8 cellular contexts compared by ENCODE assay signal in the genomic region with DNA sequence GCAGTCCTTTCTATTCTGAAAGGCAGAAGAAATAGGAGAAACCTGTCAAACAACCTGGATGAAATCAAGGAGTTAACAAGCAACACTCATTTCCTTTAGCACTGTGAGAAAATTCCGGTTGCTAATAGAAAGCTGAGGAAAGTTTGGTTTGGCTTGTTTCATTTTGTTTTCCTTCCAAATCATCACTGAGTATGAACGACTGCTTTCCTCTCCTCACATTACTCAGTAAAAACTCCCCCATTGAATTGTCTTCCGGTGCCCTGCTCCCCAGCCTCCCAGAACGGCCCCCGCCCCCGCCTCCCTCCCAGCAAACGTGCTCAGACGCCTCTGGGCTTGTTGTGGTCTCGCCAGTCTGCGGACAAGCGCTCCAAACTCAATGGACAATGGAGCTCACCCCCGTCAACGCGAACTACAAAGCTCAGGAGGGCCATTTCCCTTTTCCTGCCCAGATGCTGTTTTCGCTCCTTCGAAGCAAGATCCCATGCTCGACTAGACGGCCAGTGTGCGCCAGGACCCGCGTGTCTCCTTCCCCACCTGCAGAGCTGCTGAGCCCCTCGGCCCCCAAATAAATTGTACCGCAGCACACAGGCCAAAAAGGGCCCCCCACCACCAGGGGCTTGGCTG. TPM values are rescaled to one million over a fixed set of nuclear protein-coding genes. Genes with fewer than 3 reads are reported as not detected.
DNase-seq lines count a peak whose midpoint lies in the region; ATAC-seq, FAIRE-seq and TF ChIP-seq lines count a peak whose summit lies in the region.

No MANE protein-coding gene starts in this region.

- peak overlapping the region; percentile 87 for H3K4me2 ChIP-seq in HepG2 (ENCODE audit: low read depth, low read length)

- 0 out of 5 replicates have a peak, but pooled peaks cover 0 to 5% of the 10 kb centered on the region in 2 experiments for H3K36me3 ChIP-seq in HepG2 (replicated peaks in 1 of 2; ENCODE audit: control insufficient read depth in 1 of 2, insufficient read depth in 2 of 2, low read length in 2 of 2)

- peak in 1 of 2 experiments; percentile 43; a peak in 1 of 4 replicates for TF ChIP-seq POLR2A in HepG2 (IDR thresholded peaks at IDR 0.05; ENCODE audit: insufficient read depth in 1 of 2, low read depth in 2 of 2, low read length in 2 of 2)

- H3K27ac ChIP-seq in dorsolateral prefrontal cortex (peak overlapping the region; percentile 63 to 96 (median 89)), HepG2 (ENCODE audit: extremely low read length, insufficient read depth, low read length) (peak overlapping the region; percentile 77)

- H3K4me3 ChIP-seq in dorsolateral prefrontal cortex (peak overlapping the region; percentile 74 to 100 (median 93)), HepG2 (replicated peaks in 1 of 3; ENCODE audit: insufficient read depth in 1 of 3, low read depth in 2 of 3, low read length in 3 of 3) (peak overlapping the region; percentile 90 to 94 (median 91))

- TF ChIP-seq EP300 in HepG2 (IDR thresholded peaks at IDR 0.05; ENCODE audit: low read depth in 2 of 2, low read length in 2 of 2) (no peak), HepG2 (CRISPR knock-in tag; IDR thresholded peaks at IDR 0.05; ENCODE audit: borderline replicate concordance) (no peak)

- DNase-seq in SHP77 (lab: John Stamatoyannopoulos, UW) (peak; percentile 31 to 65), SHP77 treated with DMSO at 0.1 percent for 48 hours (lab: John Stamatoyannopoulos, UW) (no peak), NCI-H446 treated with DMSO at 0.1 percent for 48 hours (lab: John Stamatoyannopoulos, UW) (peak; percentile 31), dorsolateral prefrontal cortex (peak in 9 of 10 donors; percentile 38 to 73 (median 53)), HepG2 (ENCODE audit: low spot score) (peak; percentile 47)
- peak; percentile 74 to 78 for DNase-seq in activated CD4-positive, alpha-beta T cell treated with anti-CD3 and anti-CD28 coated beads, Interleukin-2, amount 50 U/mL, for 48 hours
- peak; percentile 64 to 71 for DNase-seq in stimulated activated CD4-positive, alpha-beta T cell treated with anti-CD3 and anti-CD28 coated beads, Interleukin-4, amount 100 ng/mL, for 4 hours

- no peak overlapping the region for H2AFZ ChIP-seq in HepG2 (ENCODE audit: low read length)

- no peak for TF ChIP-seq RAD21 in HepG2 (CRISPR knock-in tag; IDR thresholded peaks at IDR 0.05)

- H3K9ac ChIP-seq in HepG2 (ENCODE audit: insufficient read depth, low read depth, low read length) = peak overlapping the region; percentile 78

- FAIRE-seq in HepG2 (lab: Jason Lieb, UNC) = no peak

- no peaks in the 10 kb centered on the region for H3K27me3 ChIP-seq in dorsolateral prefrontal cortex
- no peaks in the 10 kb centered on the region; a peak in 1 of 5 replicates for H3K27me3 ChIP-seq in HepG2 (ENCODE audit: control insufficient read depth in 1 of 2, insufficient read depth in 2 of 2, low read length in 2 of 2)

- in situ Hi-C loops in HepG2 (cut with HindIII; ENCODE audit: extremely low pct_ligation_motif_present, low pct_unique_long_range_greater_than_20kb) = no loop called here

- no peaks in the 10 kb centered on the region for H3K9me3 ChIP-seq in HepG2 (ENCODE audit: low read length)

- WGBS in HepG2 (ENCODE audit: low lambda C conversion rate) = 2% methylated on average over 23 of the region's 23 CpGs

- H4K20me1 ChIP-seq in HepG2 (ENCODE audit: insufficient read depth, low read length) = peaks cover 10% of the 10 kb centered on the region; the same call in 1 of the 2 replicates

- peaks cover 44% of the 10 kb centered on the region for H3K79me2 ChIP-seq in HepG2 (ENCODE audit: insufficient read depth, low read length)

- BruUV-seq in HepG2 (replicated peaks; lab: Mats Ljungman, UMichigan) = no TSS peak

- CTCF ChIA-PET in HepG2 (lab: Yijun Ruan, JAX; ENCODE audit: low intra/inter-chr PET ratio, low total read pairs) = no interaction called here

- ATAC-seq in HG03025 (IDR thresholded peaks at IDR 0.05; ENCODE audit: low FRiP score, unreplicated experiment) = peak; percentile 21
- ATAC-seq in HepG2 = peak; percentile 66

- peak in 1 of 56 donors; percentile 7 for TF ChIP-seq CTCF in dorsolateral prefrontal cortex (IDR thresholded peaks at IDR 0.05 in 54 of 56, conservative IDR thresholded peaks at IDR 0.05 in 2 of 56; ENCODE audit: low read depth in 1 of 56, partially characterized antibody in 56 of 56)
- 0 out of 2 replicates have a peak, but pooled peaks have one; percentile 6 for TF ChIP-seq CTCF in HepG2 (CRISPR knock-in tag; IDR thresholded peaks at IDR 0.05)

- POLR2A ChIA-PET in HepG2 (lab: Yijun Ruan, JAX) = interaction anchor here (1.0 to 4.1 kb wide), 10 partner anchors 9 to 120 kb away, joined by 3 to 29 read pairs (median 4); a partner anchor contains a TSS

- intact Hi-C loops in dorsolateral prefrontal cortex (cut with DNase I) = loop anchor here (2.0 to 5.0 kb wide), 5 partner anchors 35 to 140 kb away; a partner anchor contains a TSS
- intact Hi-C loops in HepG2 (cut with micrococcal nuclease; ENCODE audit: unreplicated experiment) = loop anchor here (2.0 to 5.0 kb wide), 4 partner anchors 15 to 120 kb away; a partner anchor contains a TSS

- H3K4me1 ChIP-seq in HepG2 (ENCODE audit: insufficient read depth, low read length) = peaks cover 43% of the 10 kb centered on the region

TF ChIP-seq in HepG2, 621 proteins besides CTCF, POLR2A, EP300 and RAD21 (continues in another document):
- TF ChIP-seq SOX5 (CRISPR knock-in tag; IDR thresholded peaks at IDR 0.05; ENCODE audit: borderline replicate concordance) (no peak), NFKB2 (CRISPR knock-in tag; IDR thresholded peaks at IDR 0.05; ENCODE audit: borderline replicate concordance) (no peak), ZKSCAN1 (IDR thresholded peaks at IDR 0.05; ENCODE audit: low read length) (no peak)

RNA-seq across cellular contexts. Expression of a gene that starts 0.7 kb away (rescaled TPM):
- total RNA-seq in dorsolateral prefrontal cortex (10 to 100 TPM; 29.0 to 51.3 (median 40.7) TPM), HepG2 (2016; rRNA removed; fragmentation: Illumina TruSeq; extraction: Trizol) (15.0 and 18.3 TPM in 2 replicates)
- 6.2 and 6.8 TPM in 2 replicates for total RNA-seq in HepG2 (2016; cell fraction: cytosol; rRNA removed; fragmentation: Illumina TruSeq; extraction: Trizol; ENCODE audit: low read depth)
- 14.9 and 17.4 TPM in 2 replicates for total RNA-seq in HepG2 (2016; cell fraction: insoluble cytoplasmic fraction; rRNA removed; fragmentation: Illumina TruSeq; extraction: Trizol)
- total RNA-seq in HepG2 (2016; cell fraction: membrane; rRNA removed; fragmentation: Illumina TruSeq; extraction: Trizol) = 8.4 and 9.3 TPM in 2 replicates
- total RNA-seq in HepG2 (2016; cell fraction: nucleus; rRNA removed; fragmentation: Illumina TruSeq; extraction: Trizol) = 13.8 and 18.3 TPM in 2 replicates
- polyA plus RNA-seq in HepG2 (2011; rRNA removed) = 10.3 and 10.8 TPM in 2 replicates
- 7.7 and 9.5 TPM in 2 replicates for polyA plus RNA-seq in HepG2 (2011; cell fraction: cytosol; rRNA removed)
- 8.6 and 9.4 TPM in 2 replicates for polyA plus RNA-seq in HepG2 (2011; cell fraction: nucleus; rRNA removed)
- polyA plus RNA-seq in HepG2 (2012) = 9.4 and 10.8 TPM in 2 replicates
- 1.1 and 1.4 TPM in 2 replicates for polyA plus RNA-seq in HepG2 (2016; cell fraction: cytosol; fragmentation: Illumina TruSeq; extraction: Trizol; ENCODE audit: low read depth)
- 17.0 and 18.4 TPM in 2 replicates for polyA plus RNA-seq in HepG2 (2016; cell fraction: insoluble cytoplasmic fraction; fragmentation: Illumina TruSeq; extraction: Trizol; ENCODE audit: low read depth)
- 3.7 and 4.0 TPM in 2 replicates for polyA plus RNA-seq in HepG2 (2016; cell fraction: membrane; fragmentation: Illumina TruSeq; extraction: Trizol; ENCODE audit: low read depth)
- polyA plus RNA-seq in HepG2 (2016; cell fraction: nucleus; fragmentation: Illumina TruSeq; extraction: Trizol; ENCODE audit: insufficient read depth, low read depth) = 12.1 and 14.3 TPM in 2 replicates
- polyA minus RNA-seq in HepG2 (2011; rRNA and poly(A)+ RNA removed; ENCODE audit: low replicate concordance) = 19.3 and 24.5 TPM in 2 replicates
- 9.0 and 10.3 TPM in 2 replicates for polyA minus RNA-seq in HepG2 (2011; cell fraction: cytosol; rRNA and poly(A)+ RNA removed)
- 27.7 and 29.1 TPM in 2 replicates for polyA minus RNA-seq in HepG2 (2011; cell fraction: nucleus; rRNA and poly(A)+ RNA removed)

RNA-seq across cellular contexts. Expression of a gene that starts 11.9 kb away (rescaled TPM):
- total RNA-seq in dorsolateral prefrontal cortex = 10 to 100 TPM in 15 of 120 experiments, 1 to 10 TPM in 105; 2.7 to 15.3 (median 6.8) TPM
- 6.6 and 10.4 TPM in 2 replicates for total RNA-seq in HepG2 (2016; rRNA removed; fragmentation: Illumina TruSeq; extraction: Trizol)
- total RNA-seq in HepG2 (2016; cell fraction: cytosol; rRNA removed; fragmentation: Illumina TruSeq; extraction: Trizol; ENCODE audit: low read depth) = 0.79 and 0.91 TPM in 2 replicates
- total RNA-seq in HepG2 (2016; cell fraction: insoluble cytoplasmic fraction; rRNA removed; fragmentation: Illumina TruSeq; extraction: Trizol) = 8.2 and 11.7 TPM in 2 replicates
- 3.1 and 3.4 TPM in 2 replicates for total RNA-seq in HepG2 (2016; cell fraction: membrane; rRNA removed; fragmentation: Illumina TruSeq; extraction: Trizol)
- 8.7 and 10.3 TPM in 2 replicates for total RNA-seq in HepG2 (2016; cell fraction: nucleus; rRNA removed; fragmentation: Illumina TruSeq; extraction: Trizol)
- 7.7 and 11.4 TPM in 2 replicates for polyA plus RNA-seq in HepG2 (2011; rRNA removed)
- 5.9 and 9.6 TPM in 2 replicates for polyA plus RNA-seq in HepG2 (2011; cell fraction: cytosol; rRNA removed)
- polyA plus RNA-seq in HepG2 (2011; cell fraction: nucleus; rRNA removed) = 3.1 and 3.5 TPM in 2 replicates
- 6.1 and 6.7 TPM in 2 replicates for polyA plus RNA-seq in HepG2 (2012)
- 0.89 and 1.2 TPM in 2 replicates for polyA plus RNA-seq in HepG2 (2016; cell fraction: cytosol; fragmentation: Illumina TruSeq; extraction: Trizol; ENCODE audit: low read depth)
- 9.1 and 9.3 TPM in 2 replicates for polyA plus RNA-seq in HepG2 (2016; cell fraction: insoluble cytoplasmic fraction; fragmentation: Illumina TruSeq; extraction: Trizol; ENCODE audit: low read depth)
- 2.4 and 3.2 TPM in 2 replicates for polyA plus RNA-seq in HepG2 (2016; cell fraction: membrane; fragmentation: Illumina TruSeq; extraction: Trizol; ENCODE audit: low read depth)
- 14.0 and 15.8 TPM in 2 replicates for polyA plus RNA-seq in HepG2 (2016; cell fraction: nucleus; fragmentation: Illumina TruSeq; extraction: Trizol; ENCODE audit: insufficient read depth, low read depth)
- polyA minus RNA-seq in HepG2 (2011; rRNA and poly(A)+ RNA removed; ENCODE audit: low replicate concordance) = 9.4 and 15.8 TPM in 2 replicates
- polyA minus RNA-seq in HepG2 (2011; cell fraction: cytosol; rRNA and poly(A)+ RNA removed) = 5.4 and 6.8 TPM in 2 replicates
- polyA minus RNA-seq in HepG2 (2011; cell fraction: nucleus; rRNA and poly(A)+ RNA removed) = 4.5 and 7.8 TPM in 2 replicates
